Comparison of ENCODE assay signal across 1 cellular context in the genomic region with DNA sequence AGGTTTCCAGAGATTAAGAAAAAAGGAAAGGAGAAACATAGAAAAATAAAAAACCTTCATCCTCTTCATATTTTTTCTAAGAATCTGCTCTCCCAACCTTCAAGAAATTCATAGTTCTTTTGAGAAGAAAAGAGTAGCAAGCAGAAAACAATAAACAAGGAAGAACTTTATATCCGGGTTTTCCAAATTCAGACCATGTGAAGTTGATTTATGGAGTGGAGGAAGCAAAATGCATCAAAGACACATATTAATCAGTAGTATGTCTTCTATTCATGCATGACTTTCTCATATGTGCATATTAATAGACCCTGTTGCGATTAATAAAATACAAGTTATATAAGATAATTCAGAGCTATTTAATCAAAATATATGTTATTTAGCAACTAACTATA.
TF ChIP-seq lines count a peak whose summit lies in the region.

No MANE protein-coding gene starts in this region.

TF ChIP-seq in IMR-90, 13 proteins besides CTCF, POLR2A, EP300 and RAD21 (continued from another document):
- TF ChIP-seq, protein P1, sequence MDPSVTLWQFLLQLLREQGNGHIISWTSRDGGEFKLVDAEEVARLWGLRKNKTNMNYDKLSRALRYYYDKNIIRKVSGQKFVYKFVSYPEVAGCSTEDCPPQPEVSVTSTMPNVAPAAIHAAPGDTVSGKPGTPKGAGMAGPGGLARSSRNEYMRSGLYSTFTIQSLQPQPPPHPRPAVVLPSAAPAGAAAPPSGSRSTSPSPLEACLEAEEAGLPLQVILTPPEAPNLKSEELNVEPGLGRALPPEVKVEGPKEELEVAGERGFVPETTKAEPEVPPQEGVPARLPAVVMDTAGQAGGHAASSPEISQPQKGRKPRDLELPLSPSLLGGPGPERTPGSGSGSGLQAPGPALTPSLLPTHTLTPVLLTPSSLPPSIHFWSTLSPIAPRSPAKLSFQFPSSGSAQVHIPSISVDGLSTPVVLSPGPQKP (IDR thresholded peaks at IDR 0.05; ENCODE audit: borderline replicate concordance, low read depth, low read length): no peak
- TF ChIP-seq MXI1 (IDR thresholded peaks at IDR 0.05; ENCODE audit: borderline replicate concordance, low read depth, low read length) (no peak), SMC3 (IDR thresholded peaks at IDR 0.05; ENCODE audit: low read depth, low read length) (no peak)
